Comparison of ENCODE assay signal across 9 cellular contexts in genomic region chr11:65576867-65577755, GRCh38. TPM values are rescaled to one million over a fixed set of nuclear protein-coding genes. Genes with fewer than 3 reads are reported as not detected.
DNase-seq lines count a peak whose midpoint lies in the region; ATAC-seq, FAIRE-seq and TF ChIP-seq lines count a peak whose summit lies in the region.
"Had no signal": no experiment of that assay in that cellular context is flagged by ENCODE, and none has a peak within 500 bp of the region (broad histone marks: within the 10 kb centered on the region; RNA-seq: fewer than 3 reads in every experiment).

No MANE protein-coding gene starts in this region.

- ATAC-seq in HG03460 (IDR thresholded peaks at IDR 0.05; ENCODE audit: unreplicated experiment) = no peak

- H3K27ac ChIP-seq in keratinocyte (ENCODE audit: control insufficient read depth, insufficient read depth, low read length) = peak overlapping the region; percentile 70

- H3K4me3 ChIP-seq in keratinocyte (ENCODE audit: control insufficient read depth in 2 of 3, extremely low read depth in 1 of 3, insufficient read depth in 2 of 3, low read depth in 1 of 3, low read length in 3 of 3) = peak overlapping the region; percentile 51 to 74 (median 71)

- H4K20me1 ChIP-seq in keratinocyte (ENCODE audit: control insufficient read depth, extremely low read depth, insufficient read depth, low read length) = peaks cover 8% of the 10 kb centered on the region

- H3K79me2 ChIP-seq in keratinocyte (ENCODE audit: control insufficient read depth, insufficient read depth, low read length) = peaks cover 5% of the 10 kb centered on the region

- no peak overlapping the region for H2AFZ ChIP-seq in keratinocyte (ENCODE audit: control insufficient read depth, low read length)

- no peak for TF ChIP-seq CTCF in keratinocyte (optimal IDR thresholded peaks at IDR 0.05 in 1 of 3, IDR thresholded peaks at IDR 0.05 in 1 of 3, conservative IDR thresholded peaks at IDR 0.05 in 1 of 3; ENCODE audit: extremely low read depth in 1 of 3, insufficient read depth in 2 of 3, low read length in 3 of 3)

- H3K9me3 ChIP-seq in keratinocyte (ENCODE audit: control insufficient read depth, low read depth, low read length) = no peaks in the 10 kb centered on the region

- H3K27me3 ChIP-seq in keratinocyte (ENCODE audit: control insufficient read depth, extremely low read depth, insufficient read depth, low read length) = no peaks in the 10 kb centered on the region

- H3K4me2 ChIP-seq in keratinocyte (ENCODE audit: control insufficient read depth, extremely low read depth, insufficient read depth, low read depth, low read length) = peak overlapping the region; percentile 64

- H3K36me3 ChIP-seq in keratinocyte (ENCODE audit: control insufficient read depth in 2 of 2, extremely low read depth in 1 of 2, insufficient read depth in 2 of 2, low read length in 2 of 2) = peaks cover 8 to 10% of the 10 kb centered on the region in 2 experiments

- DNase-seq in NCI-H146 (lab: John Stamatoyannopoulos, UW) (peak; percentile 11), NCI-H146 treated with DMSO at 0.1 percent for 48 hours (lab: John Stamatoyannopoulos, UW; ENCODE audit: unreplicated experiment) (no peak), NOMO-1 treated with dmso at 0.1 percent for 144 hours (lab: John Stamatoyannopoulos, UW; ENCODE audit: unreplicated experiment) (peak; percentile 64), astrocyte of the hippocampus (ENCODE audit: low read depth, low spot score) (peak; percentile 84), keratinocyte (ENCODE audit: low read depth, low spot score) (no peak), NCI-H1105 treated with DMSO at 0.1 percent for 48 hours (lab: John Stamatoyannopoulos, UW) (no peak)
- peak; percentile 43 for DNase-seq in stimulated activated naive CD4-positive, alpha-beta T cell treated with Interleukin-2 at 50 U/mL for 16 hours (lab: John Stamatoyannopoulos, UW)

- peaks cover 42% of the 10 kb centered on the region for H3K4me1 ChIP-seq in keratinocyte (ENCODE audit: control insufficient read depth, extremely low read depth, insufficient read depth, low read length)

- peak; percentile 79 for FAIRE-seq in keratinocyte (lab: Jason Lieb, UNC)
- FAIRE-seq: A204.1 had no signal

- H3K9ac ChIP-seq in keratinocyte (ENCODE audit: control insufficient read depth, extremely low read depth, insufficient read depth, low read length) = peak overlapping the region; percentile 56

- no peaks in the 10 kb centered on the region for H3K9me1 ChIP-seq in keratinocyte (ENCODE audit: control insufficient read depth, extremely low read depth, insufficient read depth, low read length)

- dilution Hi-C loops in keratinocyte (cut with MboI; ENCODE audit: extremely low pct_ligation_motif_present, low sequenced_read_pairs) = no loop called here

RNA-seq across cellular contexts. Expression of gene EHBP1L1, which starts 1.3 kb away (rescaled TPM):
- polyA plus RNA-seq in keratinocyte = 8.5 to 14.0 TPM (median 10.4 TPM) in 3 replicates
- 28.9 TPM for polyA plus RNA-seq in keratinocyte (2011; ENCODE audit: low read depth)
- polyA plus RNA-seq in keratinocyte (2011; cell fraction: cytosol; rRNA removed) = 5.2 and 16.1 TPM in 2 replicates
- polyA plus RNA-seq in keratinocyte (2011; cell fraction: nucleus; rRNA removed) = 35.7 and 50.9 TPM in 2 replicates
- polyA plus RNA-seq in keratinocyte (2012; ENCODE audit: low replicate concordance) = 12.7 and 19.8 TPM in 2 replicates
- 9.8 to 25.0 TPM (median 16.6 TPM) in 3 replicates for polyA minus RNA-seq in keratinocyte
- polyA minus RNA-seq in keratinocyte (2011; cell fraction: cytosol; rRNA and poly(A)+ RNA removed) = 36.8 TPM
- 21.4 and 21.5 TPM in 2 replicates for polyA minus RNA-seq in keratinocyte (2011; cell fraction: nucleus; rRNA and poly(A)+ RNA removed)

RNA-seq across cellular contexts. Expression of gene FAM89B, which starts 4.8 kb away (rescaled TPM):
- 11.5 to 37.6 TPM (median 13.5 TPM) in 3 replicates for polyA plus RNA-seq in keratinocyte
- 1.3 TPM for polyA plus RNA-seq in keratinocyte (2011; ENCODE audit: low read depth)
- polyA plus RNA-seq in keratinocyte (2011; cell fraction: cytosol; rRNA removed) = 18.0 and 37.6 TPM in 2 replicates
- polyA plus RNA-seq in keratinocyte (2011; cell fraction: nucleus; rRNA removed) = 8.8 and 17.8 TPM in 2 replicates
- 17.0 and 20.6 TPM in 2 replicates for polyA plus RNA-seq in keratinocyte (2012; ENCODE audit: low replicate concordance)
- polyA minus RNA-seq in keratinocyte = 8.9 to 33.5 TPM (median 20.7 TPM) in 3 replicates
- polyA minus RNA-seq in keratinocyte (2011; cell fraction: cytosol; rRNA and poly(A)+ RNA removed) = 30.5 TPM
- 2.1 and 9.4 TPM in 2 replicates for polyA minus RNA-seq in keratinocyte (2011; cell fraction: nucleus; rRNA and poly(A)+ RNA removed)

RNA-seq across cellular contexts. Expression of gene ZNRD2, which starts 6.8 kb away (rescaled TPM):
- 33.6 to 48.5 TPM (median 47.5 TPM) in 3 replicates for polyA plus RNA-seq in keratinocyte
- polyA plus RNA-seq in keratinocyte (2011; ENCODE audit: low read depth) = 9.1 TPM
- 29.1 and 56.1 TPM in 2 replicates for polyA plus RNA-seq in keratinocyte (2011; cell fraction: cytosol; rRNA removed)
- polyA plus RNA-seq in keratinocyte (2011; cell fraction: nucleus; rRNA removed) = 34.2 and 37.8 TPM in 2 replicates
- polyA plus RNA-seq in keratinocyte (2012; ENCODE audit: low replicate concordance) = 47.2 and 82.7 TPM in 2 replicates
- 8.8 to 35.2 TPM (median 10.5 TPM) in 3 replicates for polyA minus RNA-seq in keratinocyte
- 33.8 TPM for polyA minus RNA-seq in keratinocyte (2011; cell fraction: cytosol; rRNA and poly(A)+ RNA removed)
- 12.9 and 16.0 TPM in 2 replicates for polyA minus RNA-seq in keratinocyte (2011; cell fraction: nucleus; rRNA and poly(A)+ RNA removed)

RNA-seq across cellular contexts. Expression of gene KCNK7, which starts 18.5 kb away (rescaled TPM):
- 0.14 to 1.5 TPM (median 0.46 TPM) in 3 replicates for polyA plus RNA-seq in keratinocyte
- not detected for polyA plus RNA-seq in keratinocyte (2011; ENCODE audit: low read depth)
- polyA plus RNA-seq in keratinocyte (2011; cell fraction: cytosol; rRNA removed) = 0.18 and 0.19 TPM in 2 replicates
- 0.34 and 0.51 TPM in 2 replicates for polyA plus RNA-seq in keratinocyte (2011; cell fraction: nucleus; rRNA removed)
- 0.63 and 0.75 TPM in 2 replicates for polyA plus RNA-seq in keratinocyte (2012; ENCODE audit: low replicate concordance)
- 0.26 TPM in 1 of 3 replicates, not detected in the others for polyA minus RNA-seq in keratinocyte
- polyA minus RNA-seq in keratinocyte (2011; cell fraction: cytosol; rRNA and poly(A)+ RNA removed) = not detected
- not detected in 2 replicates for polyA minus RNA-seq in keratinocyte (2011; cell fraction: nucleus; rRNA and poly(A)+ RNA removed)

RNA-seq across cellular contexts. Expression of gene LTBP3, which starts 19.0 kb away (rescaled TPM):
- 9.1 to 23.0 TPM (median 11.0 TPM) in 3 replicates for polyA plus RNA-seq in keratinocyte
- polyA plus RNA-seq in keratinocyte (2011; ENCODE audit: low read depth) = 4.4 TPM
- polyA plus RNA-seq in keratinocyte (2011; cell fraction: cytosol; rRNA removed) = 6.9 and 16.8 TPM in 2 replicates
- 45.1 and 57.9 TPM in 2 replicates for polyA plus RNA-seq in keratinocyte (2011; cell fraction: nucleus; rRNA removed)
- 8.9 and 26.6 TPM in 2 replicates for polyA plus RNA-seq in keratinocyte (2012; ENCODE audit: low replicate concordance)
- polyA minus RNA-seq in keratinocyte = 8.8 to 64.5 TPM (median 10.5 TPM) in 3 replicates
- polyA minus RNA-seq in keratinocyte (2011; cell fraction: cytosol; rRNA and poly(A)+ RNA removed) = 32.8 TPM
- polyA minus RNA-seq in keratinocyte (2011; cell fraction: nucleus; rRNA and poly(A)+ RNA removed) = 30.0 and 30.3 TPM in 2 replicates

Comparison
In these comparisons a context has a peak if more than half of its experiments do, and no peak if none do; other contexts are left out.
1. DNase-seq: peak in NCI-H146 (single experiment), NOMO-1 treated with dmso at 0.1 percent for 144 hours (single experiment), astrocyte of the hippocampus (single experiment) and stimulated activated naive CD4-positive, alpha-beta T cell treated with Interleukin-2 at 50 U/mL for 16 hours (single experiment); none in NCI-H146 treated with DMSO at 0.1 percent for 48 hours (single experiment), keratinocyte (single experiment) and NCI-H1105 treated with DMSO at 0.1 percent for 48 hours (single experiment).